ENCODE assay signal across 8 cellular contexts in genomic region chr5:119299615-119300310, GRCh38. TPM values are rescaled to one million over a fixed set of nuclear protein-coding genes. Genes with fewer than 3 reads are reported as not detected.
DNase-seq lines count a peak whose midpoint lies in the region; ATAC-seq and TF ChIP-seq lines count a peak whose summit lies in the region.
"Not testable (repeated sequence)": the region's sequence is repeated elsewhere in the genome, so short reads cannot be mapped to it uniquely, and the experiment has no call there.

No MANE protein-coding gene starts in this region.

- peak overlapping the region; percentile 84 for H3K4me3 Mint-ChIP-seq in T-helper 17 cell
- H3K4me3 Mint-ChIP-seq in activated CD4-positive, alpha-beta memory T cell treated with anti-CD3 and anti-CD28 coated beads, Interleukin-2, amount 10 ng/mL, durations not matched to agents 7 days and 5 days, result peak overlapping the region; percentile 90
- H3K4me3 Mint-ChIP-seq in central memory CD8-positive, alpha-beta T cell, result peak overlapping the region; percentile 91

- H3K9me3 ChIP-seq in T-helper 17 cell (ENCODE audit: control insufficient read depth, low read length, poor library complexity, severe bottlenecking); neutrophil: not testable (repeated sequence)

- in situ Hi-C loops in Caki2 (cut with HindIII; ENCODE audit: low pct_unique_long_range_greater_than_20kb, low sequenced_read_pairs), result not testable (repeated sequence)

- peak; percentile 45 for ATAC-seq in T-helper 17 cell
- peak; percentile 55 for ATAC-seq in central memory CD8-positive, alpha-beta T cell (replicated peaks; ENCODE audit: extremely low read depth, poor library complexity, severe bottlenecking)

- CTCF ChIA-PET in activated CD4-positive, alpha-beta memory T cell treated with anti-CD3 and anti-CD28 coated beads, Interleukin-2, amount 10 ng/mL, durations not matched to agents 7 days and 5 days (lab: Charles Lee), result interaction anchor here (1.0 to 2.4 kb wide), 8 partner anchors 8 to 312 kb away, joined by 4 to 13 read pairs (median 6); partner anchors contain the start of gene DTWD2

- peaks cover 52 to 60% of the 10 kb centered on the region in 2 experiments for H3K4me1 ChIP-seq in neutrophil (ENCODE audit: control insufficient read depth in 1 of 2, insufficient read depth in 1 of 2, low read depth in 1 of 2, low read length in 1 of 2)

- peaks cover 49% of the 10 kb centered on the region for H3K4me1 Mint-ChIP-seq in T-helper 17 cell
- peaks cover 69% of the 10 kb centered on the region for H3K4me1 Mint-ChIP-seq in activated CD4-positive, alpha-beta memory T cell treated with anti-CD3 and anti-CD28 coated beads, Interleukin-2, amount 10 ng/mL, durations not matched to agents 7 days and 5 days
- peaks cover 64% of the 10 kb centered on the region for H3K4me1 Mint-ChIP-seq in central memory CD8-positive, alpha-beta T cell

- POLR2A ChIA-PET in activated CD4-positive, alpha-beta memory T cell treated with anti-CD3 and anti-CD28 coated beads, Interleukin-2, amount 10 ng/mL, durations not matched to agents 7 days and 5 days (lab: Charles Lee), result interaction anchor here (1.1 to 18.2 kb wide), 13 partner anchors 11 to 229 kb away, joined by 3 to 270 read pairs (median 6); partner anchors contain the start of genes DMXL1 and TNFAIP8

- TF ChIP-seq CTCF in neutrophil (IDR thresholded peaks at IDR 0.05), result not testable (repeated sequence)

- H3K27me3 ChIP-seq in neutrophil, result not testable (repeated sequence)

- not testable (repeated sequence) for H3K36me3 Mint-ChIP-seq in T-helper 17 cell (ENCODE audit: low read depth)
- H3K36me3 Mint-ChIP-seq in activated CD4-positive, alpha-beta memory T cell treated with anti-CD3 and anti-CD28 coated beads, Interleukin-2, amount 10 ng/mL, durations not matched to agents 7 days and 5 days (ENCODE audit: low read depth), result peaks cover 62% of the 10 kb centered on the region
- H3K36me3 Mint-ChIP-seq in central memory CD8-positive, alpha-beta T cell (ENCODE audit: insufficient read depth), result peaks cover 10% of the 10 kb centered on the region

- peak overlapping the region; percentile 96 for H3K27ac Mint-ChIP-seq in T-helper 17 cell
- peak overlapping the region; percentile 94 for H3K27ac Mint-ChIP-seq in activated CD4-positive, alpha-beta memory T cell treated with anti-CD3 and anti-CD28 coated beads, Interleukin-2, amount 10 ng/mL, durations not matched to agents 7 days and 5 days
- H3K27ac Mint-ChIP-seq in central memory CD8-positive, alpha-beta T cell (ENCODE audit: low read depth), result peak overlapping the region; percentile 95

- not testable (repeated sequence) for H3K36me3 ChIP-seq in neutrophil

- H3K27me3 Mint-ChIP-seq in T-helper 17 cell; activated CD4-positive, alpha-beta memory T cell treated with anti-CD3 and anti-CD28 coated beads, Interleukin-2, amount 10 ng/mL, durations not matched to agents 7 days and 5 days; central memory CD8-positive, alpha-beta T cell: not testable (repeated sequence)

- H3K9me3 Mint-ChIP-seq in activated CD4-positive, alpha-beta memory T cell treated with anti-CD3 and anti-CD28 coated beads, Interleukin-2, amount 10 ng/mL, durations not matched to agents 7 days and 5 days; central memory CD8-positive, alpha-beta T cell: not testable (repeated sequence)

- peak; percentile 24 for DNase-seq in Caki2 (ENCODE audit: low read depth)
- DNase-seq in T-helper 17 cell, result peak; percentile 54 to 80 (median 71)
- DNase-seq in activated CD4-positive, alpha-beta memory T cell treated with anti-CD3 and anti-CD28 coated beads, Interleukin-2, amount 10 ng/mL, durations not matched to agents 7 days and 5 days, result peak; percentile 88
- DNase-seq in activated T-helper 1 cell treated with anti-CD3 and anti-CD28 coated beads, Interleukin-2, amount 50 U/mL, for 16 hours (ENCODE audit: low read depth in 1 of 2, low spot score in 1 of 2), result peak; percentile 69 to 76
- DNase-seq in central memory CD8-positive, alpha-beta T cell (ENCODE audit: low spot score in 2 of 2), result peak; percentile 55 to 83
- peak; percentile 82 to 92 (median 88) for DNase-seq in stimulated activated CD4-positive, alpha-beta T cell treated with anti-CD3 and anti-CD28 coated beads, TNF-alpha, amount 100 ng/mL, for 24 hours (ENCODE audit: low read depth in 3 of 3)
- peak; percentile 81 to 91 (median 86) for DNase-seq in stimulated activated naive CD4-positive, alpha-beta T cell (lab: John Stamatoyannopoulos, UW)

- peak overlapping the region; percentile 90 for H3K27ac ChIP-seq in neutrophil

- H3K4me3 ChIP-seq in neutrophil (ENCODE audit: low read depth in 1 of 2, low read length in 1 of 2), result not testable (repeated sequence)

RNA-seq across cellular contexts. Expression of gene TNFAIP8, which starts 56.1 kb away (rescaled TPM):
- total RNA-seq in Caki2 (2014; rRNA removed; shearing (Covaris generic); ENCODE audit: low replicate concordance), result 26.9 and 30.7 TPM in 2 replicates
- total RNA-seq in T-helper 17 cell, result 100 to 1,000 TPM; 130 to 140 TPM
- total RNA-seq in activated CD4-positive, alpha-beta memory T cell treated with anti-CD3 and anti-CD28 coated beads, Interleukin-2, amount 10 ng/mL, durations not matched to agents 7 days and 5 days, result 100 to 1,000 TPM; 161 to 163 TPM

Comparison
In these comparisons a context has a peak if more than half of its experiments do, and no peak if none do; other contexts are left out.
1. DNase-seq: peak in every context shown above with its lines; median percentile 88 in activated CD4-positive, alpha-beta memory T cell treated with anti-CD3 and anti-CD28 coated beads, Interleukin-2, amount 10 ng/mL, durations not matched to agents 7 days and 5 days; 88 in stimulated activated CD4-positive, alpha-beta T cell treated with anti-CD3 and anti-CD28 coated beads, TNF-alpha, amount 100 ng/mL, for 24 hours; 86 in stimulated activated naive CD4-positive, alpha-beta T cell; 72 in activated T-helper 1 cell treated with anti-CD3 and anti-CD28 coated beads, Interleukin-2, amount 50 U/mL, for 16 hours; 71 in T-helper 17 cell; 69 in central memory CD8-positive, alpha-beta T cell; 24 in Caki2.